Comparison of ENCODE assay signal across 25 cellular contexts in the genomic region with DNA sequence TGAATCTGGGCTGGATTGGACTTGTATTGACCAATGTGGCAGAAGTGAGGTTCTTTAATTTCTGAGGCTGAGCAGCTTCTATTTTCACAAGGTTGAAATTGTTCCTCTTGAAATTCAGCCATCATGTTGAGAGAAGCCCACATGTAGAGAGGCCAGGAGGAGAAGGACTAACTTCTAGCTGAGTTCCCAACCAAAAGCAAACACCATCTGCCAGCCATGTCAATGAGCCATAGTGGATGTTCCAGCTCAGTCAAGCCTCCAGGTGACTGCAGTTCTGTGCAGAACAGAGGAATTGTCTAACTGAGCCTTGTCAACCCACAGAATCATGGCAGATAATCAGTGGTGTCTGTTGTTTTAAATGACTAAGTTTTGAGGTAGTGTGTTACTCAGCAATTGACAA.
"Had no signal": no experiment of that assay in that cellular context is flagged by ENCODE, and none has a peak within 500 bp of the region (broad histone marks: within the 10 kb centered on the region; RNA-seq: fewer than 3 reads in every experiment).

No MANE protein-coding gene starts in this region.

- DNase-seq: cortex of kidney; effector memory CD8-positive, alpha-beta T cell; erythroblast; esophagus squamous epithelium; foreskin melanocyte; glutamatergic neuron; heart right ventricle; hippocampal formation; left cardiac atrium; left lung; mesendoderm; midbrain; naive thymus-derived CD4-positive, alpha-beta T cell; nucleus accumbens; posterior cingulate gyrus; psoas muscle; right cardiac atrium; sigmoid colon; stimulated activated CD4-positive, alpha-beta T cell treated with anti-CD3 and anti-CD28 coated beads, Interleukin-2, amount 100 ng/mL, for 24 hours; stimulated activated CD4-positive, alpha-beta T cell treated with anti-CD3 and anti-CD28 coated beads, Interleukin-4, amount 100 ng/mL, for 24 hours; stimulated activated naive CD8-positive, alpha-beta T cell treated with anti-CD3 and anti-CD28 coated beads, Interleukin-15, Interleukin-2, amounts not matched to agents 100 U/mL and 50 U/mL, for 24 hours; substantia nigra; testis; tibial artery had no signal

- H3K9me3 ChIP-seq: esophagus squamous epithelium, left lung, psoas muscle, sigmoid colon, testis, tibial artery had no signal

- H3K4me3 ChIP-seq: esophagus squamous epithelium, heart right ventricle, left lung, psoas muscle, sigmoid colon, testis, tibial artery had no signal

- H3K27ac ChIP-seq: esophagus squamous epithelium, heart right ventricle, left lung, psoas muscle, sigmoid colon, testis, tibial artery had no signal

- H3K4me1 ChIP-seq: esophagus squamous epithelium, heart right ventricle, left lung, psoas muscle, sigmoid colon, testis, tibial artery had no signal

- ATAC-seq: effector memory CD8-positive, alpha-beta T cell; heart right ventricle; left cardiac atrium; left lung; naive thymus-derived CD4-positive, alpha-beta T cell; psoas muscle; right cardiac atrium; stimulated activated memory B cell treated with anti-CD40 and anti-IgM and Interleukin-4, amounts not matched to agents 10 μg/mL and 1 μg/mL and 100 μg/mL, for 72 hours; stimulated activated naive CD8-positive, alpha-beta T cell treated with anti-CD3 and anti-CD28 coated beads, Interleukin-15, Interleukin-2, amounts not matched to agents 100 U/mL and 50 U/mL, for 24 hours had no signal

- H3K36me3 ChIP-seq: esophagus squamous epithelium, heart right ventricle, left lung, sigmoid colon, tibial artery had no signal

- H3K27me3 ChIP-seq: esophagus squamous epithelium, heart right ventricle, left lung, sigmoid colon, testis, tibial artery had no signal
